In genomic region chr17:45129426-45129939, GRCh38 we compare ENCODE assay signal across 1 cellular context.
TF ChIP-seq lines count a peak whose summit lies in the region.

No MANE protein-coding gene starts in this region.

TF ChIP-seq in HepG2, 621 proteins besides CTCF, POLR2A, EP300 and RAD21 (continued from another document and continues in another):
- TF ChIP-seq NFYC (CRISPR knock-in tag; IDR thresholded peaks at IDR 0.05) = no peak
- peak; percentile 47; the same call in 1 of the 2 replicates for TF ChIP-seq TAF1 (CRISPR knock-in tag; IDR thresholded peaks at IDR 0.05)
- TF ChIP-seq ZC3H4 (CRISPR knock-in tag; IDR thresholded peaks at IDR 0.05; ENCODE audit: borderline replicate concordance) = no peak
- TF ChIP-seq FIP1L1 (IDR thresholded peaks at IDR 0.05; ENCODE audit: borderline replicate concordance, insufficient read depth, low read depth, low read length) = no peak
- no peak for TF ChIP-seq SCMH1 (CRISPR knock-in tag; IDR thresholded peaks at IDR 0.05; ENCODE audit: borderline replicate concordance)
- no peak for TF ChIP-seq ZFP36L2 (CRISPR knock-in tag; IDR thresholded peaks at IDR 0.05)
- no peak for TF ChIP-seq GFI1 (CRISPR knock-in tag; IDR thresholded peaks at IDR 0.05; ENCODE audit: borderline replicate concordance)
- TF ChIP-seq PHF5A (CRISPR knock-in tag; IDR thresholded peaks at IDR 0.05; ENCODE audit: low read depth, unreplicated experiment) = no peak
- TF ChIP-seq TMF1 (CRISPR knock-in tag; IDR thresholded peaks at IDR 0.05; ENCODE audit: low read depth) = no peak
- no peak for TF ChIP-seq ZBTB2 (CRISPR knock-in tag; IDR thresholded peaks at IDR 0.05; ENCODE audit: low read depth)
- TF ChIP-seq NFYB (CRISPR knock-in tag; IDR thresholded peaks at IDR 0.05) = no peak
- TF ChIP-seq ZNF580 (CRISPR knock-in tag; IDR thresholded peaks at IDR 0.05; ENCODE audit: borderline replicate concordance, low read depth) = peak; percentile 50; the same call in 1 of the 2 replicates
- no peak for TF ChIP-seq PAF1 (CRISPR knock-in tag; IDR thresholded peaks at IDR 0.05)
- no peak for TF ChIP-seq NR2F6 (IDR thresholded peaks at IDR 0.05)
- TF ChIP-seq NR2F6 (CRISPR knock-in tag; IDR thresholded peaks at IDR 0.05) = peak; percentile 79
- TF ChIP-seq ZNF44 (CRISPR knock-in tag; IDR thresholded peaks at IDR 0.05) = no peak
- TF ChIP-seq, protein P1, sequence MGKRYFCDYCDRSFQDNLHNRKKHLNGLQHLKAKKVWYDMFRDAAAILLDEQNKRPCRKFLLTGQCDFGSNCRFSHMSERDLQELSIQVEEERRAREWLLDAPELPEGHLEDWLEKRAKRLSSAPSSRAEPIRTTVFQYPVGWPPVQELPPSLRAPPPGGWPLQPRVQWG (CRISPR knock-in tag; IDR thresholded peaks at IDR 0.05; ENCODE audit: borderline replicate concordance, low read depth) = no peak
- TF ChIP-seq, protein P2, sequence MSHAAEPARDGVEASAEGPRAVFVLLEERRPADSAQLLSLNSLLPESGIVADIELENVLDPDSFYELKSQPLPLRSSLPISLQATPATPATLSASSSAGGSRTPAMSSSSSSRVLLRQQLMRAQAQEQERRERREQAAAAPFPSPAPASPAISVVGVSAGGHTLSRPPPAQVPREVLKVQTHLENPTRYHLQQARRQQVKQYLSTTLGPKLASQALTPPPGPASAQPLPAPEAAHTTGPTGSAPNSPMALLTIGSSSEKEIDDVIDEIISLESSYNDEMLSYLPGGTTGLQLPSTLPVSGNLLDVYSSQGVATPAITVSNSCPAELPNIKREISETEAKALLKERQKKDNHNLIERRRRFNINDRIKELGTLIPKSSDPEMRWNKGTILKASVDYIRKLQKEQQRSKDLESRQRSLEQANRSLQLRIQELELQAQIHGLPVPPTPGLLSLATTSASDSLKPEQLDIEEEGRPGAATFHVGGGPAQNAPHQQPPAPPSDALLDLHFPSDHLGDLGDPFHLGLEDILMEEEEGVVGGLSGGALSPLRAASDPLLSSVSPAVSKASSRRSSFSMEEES (CRISPR knock-in tag; IDR thresholded peaks at IDR 0.05) = peak; percentile 77
- peak; percentile 40; the same call in 1 of the 2 replicates for TF ChIP-seq ZGPAT (CRISPR knock-in tag; IDR thresholded peaks at IDR 0.05)
- TF ChIP-seq, protein P3, sequence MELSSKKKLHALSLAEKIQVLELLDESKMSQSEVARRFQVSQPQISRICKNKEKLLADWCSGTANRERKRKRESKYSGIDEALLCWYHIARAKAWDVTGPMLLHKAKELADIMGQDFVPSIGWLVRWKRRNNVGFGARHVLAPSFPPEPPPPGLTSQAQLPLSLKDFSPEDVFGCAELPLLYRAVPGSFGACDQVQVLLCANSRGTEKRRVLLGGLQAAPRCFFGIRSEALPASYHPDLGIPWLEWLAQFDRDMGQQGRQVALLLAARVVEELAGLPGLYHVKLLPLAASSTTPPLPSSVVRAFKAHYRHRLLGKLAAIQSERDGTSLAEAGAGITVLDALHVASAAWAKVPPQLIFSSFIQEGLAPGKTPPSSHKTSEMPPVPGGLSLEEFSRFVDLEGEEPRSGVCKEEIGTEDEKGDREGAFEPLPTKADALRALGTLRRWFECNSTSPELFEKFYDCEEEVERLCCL (CRISPR knock-in tag; IDR thresholded peaks at IDR 0.05; ENCODE audit: borderline replicate concordance) = no peak
- no peak for TF ChIP-seq ZC3H13 (CRISPR knock-in tag; IDR thresholded peaks at IDR 0.05)
- TF ChIP-seq, protein P4, sequence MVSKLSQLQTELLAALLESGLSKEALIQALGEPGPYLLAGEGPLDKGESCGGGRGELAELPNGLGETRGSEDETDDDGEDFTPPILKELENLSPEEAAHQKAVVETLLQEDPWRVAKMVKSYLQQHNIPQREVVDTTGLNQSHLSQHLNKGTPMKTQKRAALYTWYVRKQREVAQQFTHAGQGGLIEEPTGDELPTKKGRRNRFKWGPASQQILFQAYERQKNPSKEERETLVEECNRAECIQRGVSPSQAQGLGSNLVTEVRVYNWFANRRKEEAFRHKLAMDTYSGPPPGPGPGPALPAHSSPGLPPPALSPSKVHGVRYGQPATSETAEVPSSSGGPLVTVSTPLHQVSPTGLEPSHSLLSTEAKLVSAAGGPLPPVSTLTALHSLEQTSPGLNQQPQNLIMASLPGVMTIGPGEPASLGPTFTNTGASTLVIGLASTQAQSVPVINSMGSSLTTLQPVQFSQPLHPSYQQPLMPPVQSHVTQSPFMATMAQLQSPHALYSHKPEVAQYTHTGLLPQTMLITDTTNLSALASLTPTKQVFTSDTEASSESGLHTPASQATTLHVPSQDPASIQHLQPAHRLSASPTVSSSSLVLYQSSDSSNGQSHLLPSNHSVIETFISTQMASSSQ (IDR thresholded peaks at IDR 0.05; ENCODE audit: low read depth) = no peak
- TF ChIP-seq, protein P4 (CRISPR knock-in tag; IDR thresholded peaks at IDR 0.05; ENCODE audit: borderline replicate concordance) = 0 out of 2 replicates have a peak, but pooled peaks have one; percentile 27
- TF ChIP-seq ZNF547 (CRISPR knock-in tag; IDR thresholded peaks at IDR 0.05) = 0 out of 2 replicates have a peak, but pooled peaks have one; percentile 8
- TF ChIP-seq ZNF33B (CRISPR knock-in tag; IDR thresholded peaks at IDR 0.05) = no peak
- TF ChIP-seq U2AF2 (IDR thresholded peaks at IDR 0.05; ENCODE audit: low read depth, low read length) = no peak
- peak; percentile 73; the same call in 1 of the 2 replicates for TF ChIP-seq ZNF331 (CRISPR knock-in tag; IDR thresholded peaks at IDR 0.05)
- TF ChIP-seq ZNF12 (CRISPR knock-in tag; IDR thresholded peaks at IDR 0.05) = peak; percentile 41; the same call in 1 of the 2 replicates
- TF ChIP-seq ZNF691 (CRISPR knock-in tag; IDR thresholded peaks at IDR 0.05; ENCODE audit: borderline replicate concordance, low read depth) = peak; percentile 60; the same call in 1 of the 2 replicates
- peak; percentile 58; the same call in 1 of the 2 replicates for TF ChIP-seq AHR (CRISPR knock-in tag; IDR thresholded peaks at IDR 0.05)
- TF ChIP-seq ZNF225 (CRISPR knock-in tag; IDR thresholded peaks at IDR 0.05) = peak; percentile 51; the same call in 1 of the 2 replicates
- TF ChIP-seq CC2D1A (CRISPR knock-in tag; IDR thresholded peaks at IDR 0.05) = no peak
- peak; percentile 75 for TF ChIP-seq FOSL2 (CRISPR knock-in tag; IDR thresholded peaks at IDR 0.05)
- TF ChIP-seq NKX3-1 (CRISPR knock-in tag; IDR thresholded peaks at IDR 0.05) = no peak
- TF ChIP-seq ZBTB40 (IDR thresholded peaks at IDR 0.05) = no peak
- TF ChIP-seq ZBTB40 (CRISPR knock-in tag; IDR thresholded peaks at IDR 0.05) = no peak
- no peak for TF ChIP-seq MIER2 (CRISPR knock-in tag; IDR thresholded peaks at IDR 0.05)
